ENCODE assay signal across 8 cellular contexts in genomic region chrX:119605398-119605738, GRCh38. TPM values are rescaled to one million over a fixed set of nuclear protein-coding genes. Genes with fewer than 3 reads are reported as not detected.
DNase-seq lines count a peak whose midpoint lies in the region; ATAC-seq and TF ChIP-seq lines count a peak whose summit lies in the region.

No MANE protein-coding gene starts in this region.

- H3K4me1 ChIP-seq in BE2C (no peaks in the 10 kb centered on the region), mononuclear cell (ENCODE audit: insufficient read depth, low read length) (peaks cover 13% of the 10 kb centered on the region), vagina (no peaks in the 10 kb centered on the region)
- H3K4me1 ChIP-seq in effector memory CD4-positive, alpha-beta T cell (ENCODE audit: control insufficient read depth, insufficient read depth, low read length, poor library complexity, severe bottlenecking) = no peaks in the 10 kb centered on the region

- intact Hi-C loops in vagina (cut with DNase I) = loop anchor here (10.0 kb wide), 1 partner anchor 89 kb away; the partner anchor contains the start of gene SEPTIN6

- ATAC-seq in GM21717 (IDR thresholded peaks at IDR 0.05; ENCODE audit: unreplicated experiment) = peak; percentile 14

- no peak for TF ChIP-seq POLR2A in vagina (IDR thresholded peaks at IDR 0.05)

- H3K27ac ChIP-seq in RWPE1 (peak overlapping the region; percentile 74), vagina (peak overlapping the region; percentile 95)
- H3K27ac ChIP-seq in effector memory CD4-positive, alpha-beta T cell (ENCODE audit: insufficient read depth, low read length, poor library complexity, severe bottlenecking) = peak overlapping the region; percentile 84

- DNase-seq in BE2C (peak; percentile 10), RWPE1 (ENCODE audit: low spot score) (peak; percentile 12), vagina (ENCODE audit: extremely low spot score in 2 of 2) (no peak), NCI-H446 (lab: John Stamatoyannopoulos, UW) (no peak), GM19238 (ENCODE audit: insufficient read length, low spot score) (no peak)
- DNase-seq in effector memory CD4-positive, alpha-beta T cell = no peak

- H3K36me3 ChIP-seq in BE2C = no peaks in the 10 kb centered on the region; the same call in 1 of the 2 replicates
- H3K36me3 ChIP-seq in effector memory CD4-positive, alpha-beta T cell (ENCODE audit: control insufficient read depth, insufficient read depth, low read length) = peaks cover 3% of the 10 kb centered on the region
- no peaks in the 10 kb centered on the region for H3K36me3 ChIP-seq in vagina

- POLR2A ChIA-PET in RWPE1 (lab: Yijun Ruan, JAX; ENCODE audit: low non-redundant PET) = interaction anchor here (0.6 to 0.7 kb wide), 3 partner anchors 101 to 369 kb away, joined by 3 read pairs; partner anchors contain the start of gene SOWAHD

- H3K9me3 ChIP-seq in BE2C (no peaks in the 10 kb centered on the region), mononuclear cell (ENCODE audit: low read depth, low read length) (no peaks in the 10 kb centered on the region), vagina (no peaks in the 10 kb centered on the region)
- H3K9me3 ChIP-seq in effector memory CD4-positive, alpha-beta T cell (ENCODE audit: control insufficient read depth, low read length) = no peaks in the 10 kb centered on the region

- CTCF ChIA-PET in RWPE1 (lab: Yijun Ruan, JAX) = interaction anchor here (0.6 kb wide), 1 partner anchor 124 kb away, joined by 3 read pairs; no protein-coding TSS in a partner anchor

- TF ChIP-seq CTCF in BE2C (IDR thresholded peaks at IDR 0.05; ENCODE audit: low read depth, low read length) = no peak
- TF ChIP-seq CTCF in RWPE1 (conservative IDR thresholded peaks at IDR 0.05; ENCODE audit: low read depth) = no peak
- TF ChIP-seq CTCF in vagina (IDR thresholded peaks at IDR 0.05) = no peak

- H3K27me3 ChIP-seq in BE2C (no peaks in the 10 kb centered on the region), mononuclear cell (ENCODE audit: insufficient read depth, low read length) (no peaks in the 10 kb centered on the region), vagina (no peaks in the 10 kb centered on the region)
- no peaks in the 10 kb centered on the region for H3K27me3 ChIP-seq in effector memory CD4-positive, alpha-beta T cell (replicated peaks; ENCODE audit: control insufficient read depth, insufficient read depth, low read length, poor library complexity, severe bottlenecking)

- peak overlapping the region; percentile 77 for H3K4me3 ChIP-seq in BE2C (ENCODE audit: low read depth, low read length)
- H3K4me3 ChIP-seq in effector memory CD4-positive, alpha-beta T cell (ENCODE audit: insufficient read depth, low read depth, low read length, poor library complexity, severe bottlenecking) = peak overlapping the region; percentile 75
- H3K4me3 ChIP-seq in mononuclear cell (ENCODE audit: low read length) = peak overlapping the region; percentile 51
- peak overlapping the region; percentile 67 to 76 for H3K4me3 ChIP-seq in vagina

RNA-seq across cellular contexts. Expression of gene NKRF, which starts 0.9 kb away (rescaled TPM):
- 16.9 TPM for polyA plus RNA-seq in BE2C (2012; ENCODE audit: insufficient read depth, insufficient read length, low read depth)
- total RNA-seq in mononuclear cell = 11.8 TPM
- total RNA-seq in vagina = 9.8 TPM

RNA-seq across cellular contexts. Expression of gene UBE2A, which starts 31.0 kb away (rescaled TPM):
- polyA plus RNA-seq in BE2C (2012; ENCODE audit: insufficient read depth, insufficient read length, low read depth) = 47.2 TPM
- total RNA-seq in mononuclear cell (40.2 TPM), vagina (35.8 TPM)

RNA-seq across cellular contexts. Expression of gene STEEP1, which starts 40.2 kb away (rescaled TPM):
- 30.6 TPM for polyA plus RNA-seq in BE2C (2012; ENCODE audit: insufficient read depth, insufficient read length, low read depth)
- 38.3 TPM for total RNA-seq in mononuclear cell
- total RNA-seq in vagina = 26.5 TPM

Comparison
In these comparisons a context has a peak if more than half of its experiments do, and no peak if none do; other contexts are left out.
1. DNase-seq: peak in BE2C (single experiment) and RWPE1 (single experiment); none in effector memory CD4-positive, alpha-beta T cell (0 of 3), vagina (0 of 2), NCI-H446 (0 of 2) and GM19238 (single experiment).
2. Peak in every context shown above with its lines, with median percentiles within 50 percentile points of each other: H3K4me3 ChIP-seq and H3K27ac ChIP-seq.